Comparison of ENCODE assay signal across 18 cellular contexts in genomic region chr4:175070444-175070843, GRCh38.
A peak's percentile ranks its signal among the peaks of the same experiment; 100 is the strongest.
DNase-seq lines count a peak whose midpoint lies in the region; ATAC-seq, FAIRE-seq and TF ChIP-seq lines count a peak whose summit lies in the region.
"Had no signal": no experiment of that assay in that cellular context is flagged by ENCODE, and none has a peak within 500 bp of the region (broad histone marks: within the 10 kb centered on the region; RNA-seq: fewer than 3 reads in every experiment).

No MANE protein-coding gene starts in this region.

- H3K36me3 ChIP-seq in OCI-LY7 (ENCODE audit: insufficient read depth, low read length) = peaks cover 2% of the 10 kb centered on the region; the same call in 1 of the 2 replicates
- H3K36me3 ChIP-seq in bronchial epithelial cell (ENCODE audit: control insufficient read depth, insufficient read depth, low read length) = no peaks in the 10 kb centered on the region

- intact Hi-C loops in OCI-LY7 (cut with micrococcal nuclease; ENCODE audit: unreplicated experiment) (no loop called here), dorsolateral prefrontal cortex (cut with DNase I) (no loop called here)

- in situ Hi-C loops in KBM-7 (cut with MboI; ENCODE audit: low pct_unique_long_range_greater_than_20kb, low sequenced_read_pairs) = no loop called here

- H3K79me2 ChIP-seq in OCI-LY7 (ENCODE audit: insufficient read depth, low read depth, low read length) = no peaks in the 10 kb centered on the region

- H3K27me3 ChIP-seq in bronchial epithelial cell (ENCODE audit: control insufficient read depth, insufficient read depth, low read length) (no peaks in the 10 kb centered on the region), dorsolateral prefrontal cortex (no peaks in the 10 kb centered on the region)

- H3K4me3 ChIP-seq in OCI-LY7 (ENCODE audit: low read depth, low read length, poor library complexity, severe bottlenecking) (no peak overlapping the region), bronchial epithelial cell (ENCODE audit: low read depth, low read length) (no peak overlapping the region), dorsolateral prefrontal cortex (no peak overlapping the region)

- H3K4me1 ChIP-seq in OCI-LY7 (ENCODE audit: insufficient read depth, low read length, poor library complexity, severe bottlenecking) = peaks cover 22% of the 10 kb centered on the region

- H3K9me3 ChIP-seq in OCI-LY7 (ENCODE audit: low read length) = peaks cover 39% of the 10 kb centered on the region; the same call in 1 of the 2 replicates

- TF ChIP-seq CTCF in OCI-LY7 (conservative IDR thresholded peaks at IDR 0.05; ENCODE audit: low read length) (no peak), bronchial epithelial cell (IDR thresholded peaks at IDR 0.05; ENCODE audit: insufficient read depth, low read length, severe bottlenecking) (no peak), dorsolateral prefrontal cortex (IDR thresholded peaks at IDR 0.05 in 54 of 56, conservative IDR thresholded peaks at IDR 0.05 in 2 of 56; ENCODE audit: low read depth in 1 of 56, partially characterized antibody in 56 of 56) (no peak)

- BruUV-seq in OCI-LY7 (replicated peaks; lab: Mats Ljungman, UMichigan) = no TSS peak

- peak; percentile 19 for DNase-seq in NCI-H510A treated with DMSO at 0.1 percent for 48 hours (lab: John Stamatoyannopoulos, UW)
- no peak for DNase-seq in NCI-H510A (lab: John Stamatoyannopoulos, UW)
- DNase-seq in OCI-LY7 (ENCODE audit: low spot score) = no peak
- peak; percentile 5 for DNase-seq in bronchial epithelial cell (ENCODE audit: low read depth)
- no peak for DNase-seq in KBM-7
- no peak for DNase-seq in dorsolateral prefrontal cortex
- DNase-seq in KG1 (lab: John Stamatoyannopoulos, UW) = no peak
- DNase-seq: ACHN; C1 segment of cervical spinal cord; Calu3; CD4-positive, alpha-beta T cell; DMS 273 treated with DMSO at 0.1 percent for 48 hours; DMS79 treated with DMSO at 0.1 percent for 48 hours; H7 had no signal

- H3K4me2 ChIP-seq in OCI-LY7 (ENCODE audit: low read length) = no peak overlapping the region

- H4K20me1 ChIP-seq in OCI-LY7 (ENCODE audit: insufficient read depth, low read length) = no peaks in the 10 kb centered on the region

- no peak for FAIRE-seq in bronchial epithelial cell (lab: Jason Lieb, UNC)
- FAIRE-seq: G401.6, GM12891, GM19239 had no signal

- CTCF ChIA-PET in OCI-LY7 (lab: Charles Lee; ENCODE audit: unreplicated experiment) = no interaction called here

- H3K9me2 ChIP-seq in OCI-LY7 (ENCODE audit: insufficient read depth, low read length) = no peaks in the 10 kb centered on the region

- H2AFZ ChIP-seq in OCI-LY7 (ENCODE audit: low read length) = peak overlapping the region; percentile 65

- POLR2A ChIA-PET in OCI-LY7 (lab: Charles Lee) = interaction anchor here (0.6 to 1.2 kb wide), 5 partner anchors 11 to 308 kb away, joined by 3 to 4 read pairs (median 3); no protein-coding TSS in a partner anchor

- H3K27ac ChIP-seq in OCI-LY7 (ENCODE audit: low read depth, low read length, poor library complexity, severe bottlenecking) (no peak overlapping the region), dorsolateral prefrontal cortex (no peak overlapping the region)

- ATAC-seq in HG03045 (IDR thresholded peaks at IDR 0.05; ENCODE audit: unreplicated experiment) = no peak

Comparison
In these comparisons a context has a peak if more than half of its experiments do, and no peak if none do; other contexts are left out.
1. DNase-seq: peak in NCI-H510A treated with DMSO at 0.1 percent for 48 hours (single experiment) and bronchial epithelial cell (single experiment); none in NCI-H510A (single experiment), OCI-LY7 (single experiment), KBM-7 (single experiment), dorsolateral prefrontal cortex (0 of 10) and KG1 (single experiment).